8 cellular contexts compared by ENCODE assay signal in genomic region chr19:40750035-40750284, GRCh38. TPM values are rescaled to one million over a fixed set of nuclear protein-coding genes. Genes with fewer than 3 reads are reported as not detected.
DNase-seq lines count a peak whose midpoint lies in the region; ATAC-seq, FAIRE-seq and TF ChIP-seq lines count a peak whose summit lies in the region.

No MANE protein-coding gene starts in this region.

- CTCF ChIA-PET in activated naive CD4-positive, alpha-beta T cell treated with anti-CD3 and anti-CD28 coated beads for 36 hours (lab: Charles Lee), result interaction anchor here (0.9 to 1.3 kb wide), 4 partner anchors 21 to 115 kb away, joined by 3 to 10 read pairs (median 4); no protein-coding TSS in a partner anchor
- CTCF ChIA-PET in GM12878 (lab: Yijun Ruan, JAX), result interaction anchor here (0.7 to 9.0 kb wide), 7 partner anchors 28 to 582 kb away, joined by 3 to 72 read pairs (median 10); partner anchors contain the start of genes COQ8B, EGLN2, ITPKC and RAB4B

- no peaks in the 10 kb centered on the region for H4K20me1 ChIP-seq in GM12878 (ENCODE audit: control insufficient read depth, insufficient read depth)

- SMC1A ChIA-PET in GM12878 (lab: Charles Lee; ENCODE audit: uncharacterized antibody, unreplicated experiment), result interaction anchor here (0.9 to 13.2 kb wide), 9 partner anchors 22 to 70 kb away, joined by 3 to 256 read pairs (median 8); partner anchors contain the start of genes COQ8B, EGLN2, ITPKC and MIA

- H3K4me1 Mint-ChIP-seq in activated naive CD4-positive, alpha-beta T cell treated with anti-CD3 and anti-CD28 coated beads for 36 hours (ENCODE audit: low read depth), result peaks cover 32% of the 10 kb centered on the region
- peaks cover 34% of the 10 kb centered on the region for H3K4me1 Mint-ChIP-seq in type B pancreatic cell (ENCODE audit: unreplicated experiment)

- H3K4me3 ChIP-seq in GM12878 (peak overlapping the region; percentile 82), right lobe of liver (peak overlapping the region; percentile 45 to 66 (median 61))

- H3K27ac Mint-ChIP-seq in activated naive CD4-positive, alpha-beta T cell treated with anti-CD3 and anti-CD28 coated beads for 36 hours, result peak overlapping the region; percentile 99
- peak overlapping the region; percentile 98 for H3K27ac Mint-ChIP-seq in type B pancreatic cell

- POLR2A ChIA-PET in GM12878 (lab: Charles Lee), result interaction anchor here (1.0 to 9.5 kb wide), 9 partner anchors 27 to 144 kb away, joined by 3 to 331 read pairs (median 17); partner anchors contain the start of genes COQ8B, EGLN2, ITPKC and MIA

- H3K36me3 Mint-ChIP-seq in activated naive CD4-positive, alpha-beta T cell treated with anti-CD3 and anti-CD28 coated beads for 36 hours (ENCODE audit: low read depth), result peaks cover 33% of the 10 kb centered on the region
- H3K36me3 Mint-ChIP-seq in type B pancreatic cell, result peaks cover 13% of the 10 kb centered on the region

- FAIRE-seq in GM12878 (lab: Jason Lieb, UNC), result peak; percentile 13

- no peak for TF ChIP-seq RAD21 in GM12878 (IDR thresholded peaks at IDR 0.05; ENCODE audit: insufficient read depth, low read depth, low read length)

- H3K79me2 ChIP-seq in GM12878 (ENCODE audit: control insufficient read depth, insufficient read depth, low read length), result peaks cover 63% of the 10 kb centered on the region

- H3K9me3 ChIP-seq in GM12878 (replicated peaks; ENCODE audit: control insufficient read depth, insufficient read depth, low read length) (no peaks in the 10 kb centered on the region), right lobe of liver (no peaks in the 10 kb centered on the region)

- intact Hi-C loops in activated naive CD4-positive, alpha-beta T cell treated with anti-CD3 and anti-CD28 coated beads for 36 hours (cut with micrococcal nuclease), result loop anchor here (1.0 to 5.0 kb wide), 10 partner anchors 25 to 513 kb away; partner anchors contain the start of genes COQ8B, RAB4B and SERTAD3
- intact Hi-C loops in GM12878 (cut with micrococcal nuclease; ENCODE audit: unreplicated experiment), result loop anchor here (1.0 to 5.0 kb wide), 3 partner anchors 33 to 88 kb away; partner anchors contain the start of genes COQ8B and ITPKC
- intact Hi-C loops in right lobe of liver (cut with DNase I), result no loop called here

- peak overlapping the region; percentile 54 for H2AFZ ChIP-seq in GM12878 (ENCODE audit: control insufficient read depth, low read depth, low read length)

- H3K4me3 Mint-ChIP-seq in activated naive CD4-positive, alpha-beta T cell treated with anti-CD3 and anti-CD28 coated beads for 36 hours, result peak overlapping the region; percentile 99
- H3K4me3 Mint-ChIP-seq in type B pancreatic cell, result peak overlapping the region; percentile 97

- H3K36me3 ChIP-seq in GM12878 (ENCODE audit: control insufficient read depth in 2 of 2, insufficient read depth in 2 of 2, low read length in 1 of 2), result no peaks in the 10 kb centered on the region
- H3K36me3 ChIP-seq in right lobe of liver, result no peaks in the 10 kb centered on the region

- H3K9ac ChIP-seq in GM12878 (ENCODE audit: control insufficient read depth, insufficient read depth, low read length), result peak overlapping the region; percentile 97

- RAD21 ChIA-PET in GM12878 (lab: Charles Lee; ENCODE audit: unreplicated experiment), result interaction anchor here (0.9 to 16.3 kb wide), 7 partner anchors 26 to 514 kb away, joined by 3 to 291 read pairs (median 11); partner anchors contain the start of genes COQ8B, EGLN2, ITPKC and MIA

- H3K27me3 Mint-ChIP-seq in activated naive CD4-positive, alpha-beta T cell treated with anti-CD3 and anti-CD28 coated beads for 36 hours (ENCODE audit: low read depth), result no peaks in the 10 kb centered on the region
- H3K27me3 Mint-ChIP-seq in type B pancreatic cell, result no peaks in the 10 kb centered on the region

- TSS peak; percentile 94 for BruUV-seq in GM12878 (replicated peaks; lab: Mats Ljungman, UMichigan)

- TF ChIP-seq CTCF in GM12878 (IDR thresholded peaks at IDR 0.05 in 2 of 3, conservative IDR thresholded peaks at IDR 0.05 in 1 of 3; ENCODE audit: control insufficient read depth in 2 of 3, extremely low read depth in 1 of 3, insufficient read depth in 1 of 3, low read depth in 3 of 3, low read length in 3 of 3), result no peak
- TF ChIP-seq CTCF in right lobe of liver (IDR thresholded peaks at IDR 0.05), result no peak
- no peak for TF ChIP-seq CTCF in type B pancreatic cell (conservative IDR thresholded peaks at IDR 0.05)

- H3K27ac ChIP-seq in GM12878 (ENCODE audit: control insufficient read depth, insufficient read depth) (peak overlapping the region; percentile 98), right lobe of liver (peak overlapping the region; percentile 89 to 92 (median 89))

- ATAC-seq in GM12878, result no peak
- ATAC-seq in right lobe of liver, result peak in 3 of 4 donors; percentile 1 to 6 (median 6)
- ATAC-seq in HG02798 (IDR thresholded peaks at IDR 0.05; ENCODE audit: poor library complexity, unreplicated experiment), result no peak

- TF ChIP-seq POLR2A in GM12878 (IDR thresholded peaks at IDR 0.05; ENCODE audit: low read depth, low read length) (no peak; the same call in 1 of the 2 replicates), right lobe of liver (IDR thresholded peaks at IDR 0.05) (no peak)

- H3K27me3 ChIP-seq in GM12878 (replicated peaks in 1 of 2; ENCODE audit: control insufficient read depth in 2 of 2, insufficient read depth in 2 of 2, low read length in 1 of 2), result no peaks in the 10 kb centered on the region
- no peaks in the 10 kb centered on the region for H3K27me3 ChIP-seq in right lobe of liver

- WGBS in GM12878 (ENCODE audit: insufficient coverage, insufficient replicate concordance, low lambda C conversion rate, missing lambda C conversion rate), result 0% methylated on average over 8 of the region's 8 CpGs
- WGBS in right lobe of liver (ENCODE audit: insufficient coverage, low coverage, low lambda C conversion rate, missing lambda C conversion rate), result 0% methylated on average over 8 of the region's 8 CpGs

- peaks cover 15% of the 10 kb centered on the region for H3K4me1 ChIP-seq in GM12878 (ENCODE audit: control insufficient read depth, insufficient read depth, low read length)
- H3K4me1 ChIP-seq in right lobe of liver, result peaks cover 0 to 39% (median 13%) of the 10 kb centered on the region in 4 donors

- H3K9me3 Mint-ChIP-seq in activated naive CD4-positive, alpha-beta T cell treated with anti-CD3 and anti-CD28 coated beads for 36 hours, result no peaks in the 10 kb centered on the region
- H3K9me3 Mint-ChIP-seq in type B pancreatic cell, result no peaks in the 10 kb centered on the region

- no peak for TF ChIP-seq EP300 in GM12878 (IDR thresholded peaks at IDR 0.05; ENCODE audit: borderline replicate concordance in 1 of 2, control insufficient read depth in 1 of 2, low read depth in 2 of 2, low read length in 2 of 2)

- no peak for DNase-seq in activated naive CD4-positive, alpha-beta T cell treated with anti-CD3 and anti-CD28 coated beads for 36 hours
- no peak for DNase-seq in activated naive CD4-positive, alpha-beta T cell (lab: John Stamatoyannopoulos, UW)
- no peak for DNase-seq in GM12878 (ENCODE audit: low read depth, low spot score)
- DNase-seq in right lobe of liver, result no peak
- no peak for DNase-seq in type B pancreatic cell (ENCODE audit: extremely low spot score, unreplicated experiment)
- DNase-seq in activated CD4-positive, alpha-beta T cell treated with anti-CD3 and anti-CD28 coated beads for 48 hours, result no peak
- DNase-seq in activated CD8-positive, alpha-beta memory T cell treated with anti-CD3 and anti-CD28 coated beads, Interleukin-2, amount 50 U/mL, for 48 hours, result no peak

- in situ Hi-C loops in GM12878 (cut with MboI), result no loop called here

- peak overlapping the region; percentile 88 for H3K4me2 ChIP-seq in GM12878 (ENCODE audit: control insufficient read depth, insufficient read depth)

RNA-seq across cellular contexts. Expression of gene ACTMAP, which starts 0.3 kb away (rescaled TPM):
- total RNA-seq in activated naive CD4-positive, alpha-beta T cell treated with anti-CD3 and anti-CD28 coated beads for 36 hours, result 10 to 100 TPM; 23.0 to 25.0 TPM
- total RNA-seq in GM12878 (2013; cell fraction: nucleolus; rRNA removed), result 5.8 and 6.1 TPM in 2 replicates
- total RNA-seq in GM12878 (2014; rRNA removed) (2.9 and 5.4 TPM in 2 replicates), GM12878 (2014; rRNA removed; fragmentation: Illumina TruSeq; extraction: Trizol) (2.3 and 3.0 TPM in 2 replicates), GM12878 (2021) (22.9 and 26.2 TPM in 2 replicates), right lobe of liver (10 to 100 TPM in 2 of 6 experiments, 1 to 10 TPM in 4; 2.9 to 11.2 (median 4.4) TPM), type B pancreatic cell (ENCODE audit: low replicate concordance) (9.6 and 16.0 TPM in 2 replicates)
- polyA plus RNA-seq in GM12878 (2011; ENCODE audit: low read depth), result 8.6 TPM
- polyA plus RNA-seq in GM12878 (2011; rRNA removed) (4.0 and 10.0 TPM in 2 replicates), GM12878 (2014; fragmentation: Illumina TruSeq; extraction: Trizol) (15.5 and 15.7 TPM in 2 replicates), GM12878 (2014; fragmentation: Nextera tagmentation; extraction: Ambion mirVana) (1 to 10 TPM; 4.7 to 8.2 TPM), GM12878 (2014; rRNA removed) (12.2 and 13.3 TPM in 2 replicates), GM12878 (2016; fragmentation: Nextera tagmentation; extraction: Ambion mirVana) (10 to 100 TPM; 16.1 to 20.8 TPM)
- 14.0 and 17.0 TPM in 2 replicates for polyA plus RNA-seq in GM12878 (2011; cell fraction: cytosol; rRNA removed)
- 39.1 and 41.7 TPM in 2 replicates for polyA plus RNA-seq in GM12878 (2011; cell fraction: nucleus; rRNA removed)
- 18.6 and 20.0 TPM in 2 replicates for polyA plus RNA-seq in GM12878 (2012)
- 7.2 and 10.9 TPM in 2 replicates for polyA minus RNA-seq in GM12878 (2011; rRNA and poly(A)+ RNA removed)
- polyA minus RNA-seq in GM12878 (2011; cell fraction: cytosol; rRNA and poly(A)+ RNA removed), result 11.7 and 13.5 TPM in 2 replicates
- polyA minus RNA-seq in GM12878 (2011; cell fraction: nucleus; rRNA and poly(A)+ RNA removed), result 4.5 and 7.3 TPM in 2 replicates

RNA-seq across cellular contexts. Expression of gene SNRPA, which starts 1.0 kb away (rescaled TPM):
- 100 to 1,000 TPM; 264 to 312 TPM for total RNA-seq in activated naive CD4-positive, alpha-beta T cell treated with anti-CD3 and anti-CD28 coated beads for 36 hours
- 37.6 and 39.8 TPM in 2 replicates for total RNA-seq in GM12878 (2013; cell fraction: nucleolus; rRNA removed)
- total RNA-seq in GM12878 (2014; rRNA removed) (260 and 299 TPM in 2 replicates), GM12878 (2014; rRNA removed; fragmentation: Illumina TruSeq; extraction: Trizol) (130 and 137 TPM in 2 replicates), GM12878 (2021) (186 and 196 TPM in 2 replicates), right lobe of liver (10 to 100 TPM; 21.4 to 33.1 (median 24.7) TPM), type B pancreatic cell (ENCODE audit: low replicate concordance) (79.6 and 130 TPM in 2 replicates)
- polyA plus RNA-seq in GM12878 (2011; ENCODE audit: low read depth), result 42.1 TPM
- polyA plus RNA-seq in GM12878 (2011; rRNA removed) (115 and 219 TPM in 2 replicates), GM12878 (2014; fragmentation: Illumina TruSeq; extraction: Trizol) (164 and 166 TPM in 2 replicates), GM12878 (2014; fragmentation: Nextera tagmentation; extraction: Ambion mirVana) (10 to 100 TPM; 14.8 to 32.8 TPM), GM12878 (2014; rRNA removed) (297 and 367 TPM in 2 replicates), GM12878 (2016; fragmentation: Nextera tagmentation; extraction: Ambion mirVana) (100 to 1,000 TPM; 241 to 257 TPM)
- 158 and 310 TPM in 2 replicates for polyA plus RNA-seq in GM12878 (2011; cell fraction: cytosol; rRNA removed)
- 351 and 467 TPM in 2 replicates for polyA plus RNA-seq in GM12878 (2011; cell fraction: nucleus; rRNA removed)
- 117 and 145 TPM in 2 replicates for polyA plus RNA-seq in GM12878 (2012)
- 181 and 241 TPM in 2 replicates for polyA minus RNA-seq in GM12878 (2011; rRNA and poly(A)+ RNA removed)
- polyA minus RNA-seq in GM12878 (2011; cell fraction: cytosol; rRNA and poly(A)+ RNA removed), result 81.0 and 81.1 TPM in 2 replicates
- polyA minus RNA-seq in GM12878 (2011; cell fraction: nucleus; rRNA and poly(A)+ RNA removed), result 63.2 and 95.8 TPM in 2 replicates

RNA-seq across cellular contexts. Expression of gene MIA, which starts 25.4 kb away (rescaled TPM):
- total RNA-seq in activated naive CD4-positive, alpha-beta T cell treated with anti-CD3 and anti-CD28 coated beads for 36 hours, result not detected
- 2.6 and 3.0 TPM in 2 replicates for total RNA-seq in GM12878 (2013; cell fraction: nucleolus; rRNA removed)
- 0.33 and 0.40 TPM in 2 replicates for total RNA-seq in GM12878 (2014; rRNA removed)
- not detected in 2 replicates for total RNA-seq in GM12878 (2014; rRNA removed; fragmentation: Illumina TruSeq; extraction: Trizol)
- total RNA-seq in GM12878 (2021), result 0.92 TPM in 1 of 2 replicates, not detected in the other
- not detected for polyA plus RNA-seq in GM12878 (2011; ENCODE audit: low read depth)
- polyA plus RNA-seq in GM12878 (2011; rRNA removed), result 0.16 and 0.39 TPM in 2 replicates
- polyA plus RNA-seq in GM12878 (2011; cell fraction: cytosol; rRNA removed), result 0.52 TPM in 1 of 2 replicates, not detected in the other
- 0.63 and 1.2 TPM in 2 replicates for polyA plus RNA-seq in GM12878 (2011; cell fraction: nucleus; rRNA removed)
- 0.49 and 0.74 TPM in 2 replicates for polyA plus RNA-seq in GM12878 (2012)
- polyA plus RNA-seq in GM12878 (2014; fragmentation: Illumina TruSeq; extraction: Trizol), result not detected in 2 replicates
- 1 to 10 TPM; 1.4 to 1.6 TPM for polyA plus RNA-seq in GM12878 (2014; fragmentation: Nextera tagmentation; extraction: Ambion mirVana)
- polyA plus RNA-seq in GM12878 (2014; rRNA removed), result 0.36 TPM in 1 of 2 replicates, not detected in the other
- polyA plus RNA-seq in GM12878 (2016; fragmentation: Nextera tagmentation; extraction: Ambion mirVana), result 1 to 10 TPM; 1.6 to 2.7 TPM
- not detected in 2 replicates for polyA minus RNA-seq in GM12878 (2011; rRNA and poly(A)+ RNA removed)
- not detected in 2 replicates for polyA minus RNA-seq in GM12878 (2011; cell fraction: cytosol; rRNA and poly(A)+ RNA removed)
- 0.97 TPM in 1 of 2 replicates, not detected in the other for polyA minus RNA-seq in GM12878 (2011; cell fraction: nucleus; rRNA and poly(A)+ RNA removed)
- total RNA-seq in right lobe of liver, result 1 to 10 TPM in 2 of 6 experiments, under 1 TPM in 1, not detected in 3; 0.86 to 1.9 (median 1.1) TPM
- 1.7 and 3.2 TPM in 2 replicates for total RNA-seq in type B pancreatic cell (ENCODE audit: low replicate concordance)

RNA-seq across cellular contexts. Expression of gene RAB4B, which starts 28.1 kb away (rescaled TPM):
- total RNA-seq in activated naive CD4-positive, alpha-beta T cell treated with anti-CD3 and anti-CD28 coated beads for 36 hours, result 10 to 100 TPM; 40.0 to 40.3 TPM
- 5.2 and 5.7 TPM in 2 replicates for total RNA-seq in GM12878 (2013; cell fraction: nucleolus; rRNA removed)
- 27.8 and 30.4 TPM in 2 replicates for total RNA-seq in GM12878 (2014; rRNA removed)
- total RNA-seq in GM12878 (2014; rRNA removed; fragmentation: Illumina TruSeq; extraction: Trizol), result 9.8 and 11.5 TPM in 2 replicates
- 32.9 and 38.2 TPM in 2 replicates for total RNA-seq in GM12878 (2021)
- polyA plus RNA-seq in GM12878 (2011; ENCODE audit: low read depth), result 11.8 TPM
- polyA plus RNA-seq in GM12878 (2011; rRNA removed), result 14.9 and 25.1 TPM in 2 replicates
- 40.3 and 56.5 TPM in 2 replicates for polyA plus RNA-seq in GM12878 (2011; cell fraction: cytosol; rRNA removed)
- polyA plus RNA-seq in GM12878 (2011; cell fraction: nucleus; rRNA removed), result 38.3 and 42.5 TPM in 2 replicates
- 26.6 and 31.5 TPM in 2 replicates for polyA plus RNA-seq in GM12878 (2012)
- polyA plus RNA-seq in GM12878 (2014; fragmentation: Illumina TruSeq; extraction: Trizol), result 3.5 and 13.7 TPM in 2 replicates
- polyA plus RNA-seq in GM12878 (2014; fragmentation: Nextera tagmentation; extraction: Ambion mirVana), result 1 to 10 TPM in 1 of 2 experiments, under 1 TPM in 1; 0.60 to 3.2 TPM
- polyA plus RNA-seq in GM12878 (2014; rRNA removed), result 43.1 and 51.5 TPM in 2 replicates
- 10 to 100 TPM; 47.9 to 50.0 TPM for polyA plus RNA-seq in GM12878 (2016; fragmentation: Nextera tagmentation; extraction: Ambion mirVana)
- polyA minus RNA-seq in GM12878 (2011; rRNA and poly(A)+ RNA removed), result 10.3 and 16.6 TPM in 2 replicates
- 3.3 and 6.8 TPM in 2 replicates for polyA minus RNA-seq in GM12878 (2011; cell fraction: cytosol; rRNA and poly(A)+ RNA removed)
- polyA minus RNA-seq in GM12878 (2011; cell fraction: nucleus; rRNA and poly(A)+ RNA removed), result 4.6 and 5.7 TPM in 2 replicates
- 10 to 100 TPM in 3 of 6 experiments, 1 to 10 TPM in 3; 6.4 to 17.2 (median 10.2) TPM for total RNA-seq in right lobe of liver
- 10.4 and 12.4 TPM in 2 replicates for total RNA-seq in type B pancreatic cell (ENCODE audit: low replicate concordance)

RNA-seq across cellular contexts. Expression of gene ITPKC, which starts 33.0 kb away (rescaled TPM):
- total RNA-seq in activated naive CD4-positive, alpha-beta T cell treated with anti-CD3 and anti-CD28 coated beads for 36 hours, result 1 to 10 TPM; 4.4 to 4.7 TPM
- 11.3 and 11.4 TPM in 2 replicates for total RNA-seq in GM12878 (2013; cell fraction: nucleolus; rRNA removed)
- 4.7 and 5.3 TPM in 2 replicates for total RNA-seq in GM12878 (2014; rRNA removed)
- total RNA-seq in GM12878 (2014; rRNA removed; fragmentation: Illumina TruSeq; extraction: Trizol), result 3.5 and 3.9 TPM in 2 replicates
- 6.3 and 6.5 TPM in 2 replicates for total RNA-seq in GM12878 (2021)
- polyA plus RNA-seq in GM12878 (2011; ENCODE audit: low read depth), result 1.8 TPM
- polyA plus RNA-seq in GM12878 (2011; rRNA removed), result 3.7 and 6.4 TPM in 2 replicates
- 7.6 and 8.9 TPM in 2 replicates for polyA plus RNA-seq in GM12878 (2011; cell fraction: cytosol; rRNA removed)
- polyA plus RNA-seq in GM12878 (2011; cell fraction: nucleus; rRNA removed), result 9.1 and 9.6 TPM in 2 replicates
- polyA plus RNA-seq in GM12878 (2012), result 2.7 and 5.2 TPM in 2 replicates
- 1.7 and 3.3 TPM in 2 replicates for polyA plus RNA-seq in GM12878 (2014; fragmentation: Illumina TruSeq; extraction: Trizol)
- under 1 TPM; 0.03 to 0.26 TPM for polyA plus RNA-seq in GM12878 (2014; fragmentation: Nextera tagmentation; extraction: Ambion mirVana)
- polyA plus RNA-seq in GM12878 (2014; rRNA removed), result 6.0 and 7.6 TPM in 2 replicates
- polyA plus RNA-seq in GM12878 (2016; fragmentation: Nextera tagmentation; extraction: Ambion mirVana), result 1 to 10 TPM; 1.3 to 3.5 TPM
- 7.5 and 13.9 TPM in 2 replicates for polyA minus RNA-seq in GM12878 (2011; rRNA and poly(A)+ RNA removed)
- 3.3 and 4.1 TPM in 2 replicates for polyA minus RNA-seq in GM12878 (2011; cell fraction: cytosol; rRNA and poly(A)+ RNA removed)
- polyA minus RNA-seq in GM12878 (2011; cell fraction: nucleus; rRNA and poly(A)+ RNA removed), result 4.6 and 7.2 TPM in 2 replicates
- 10 to 100 TPM in 3 of 6 experiments, 1 to 10 TPM in 3; 6.8 to 19.7 (median 11.1) TPM for total RNA-seq in right lobe of liver
- total RNA-seq in type B pancreatic cell (ENCODE audit: low replicate concordance), result 22.4 and 46.1 TPM in 2 replicates

Comparison
In these comparisons a context has a peak if more than half of its experiments do, and no peak if none do; other contexts are left out.
1. ATAC-seq: peak in right lobe of liver (3 of 4); none in GM12878 (single experiment) and HG02798 (single experiment).
2. intact Hi-C loops: an anchor here in activated naive CD4-positive, alpha-beta T cell treated with anti-CD3 and anti-CD28 coated beads for 36 hours (1.0 to 5.0 kb wide) and GM12878 (1.0 to 5.0 kb wide); none called in right lobe of liver.